ENCODE assay signal across 14 cellular contexts in the genomic region with DNA sequence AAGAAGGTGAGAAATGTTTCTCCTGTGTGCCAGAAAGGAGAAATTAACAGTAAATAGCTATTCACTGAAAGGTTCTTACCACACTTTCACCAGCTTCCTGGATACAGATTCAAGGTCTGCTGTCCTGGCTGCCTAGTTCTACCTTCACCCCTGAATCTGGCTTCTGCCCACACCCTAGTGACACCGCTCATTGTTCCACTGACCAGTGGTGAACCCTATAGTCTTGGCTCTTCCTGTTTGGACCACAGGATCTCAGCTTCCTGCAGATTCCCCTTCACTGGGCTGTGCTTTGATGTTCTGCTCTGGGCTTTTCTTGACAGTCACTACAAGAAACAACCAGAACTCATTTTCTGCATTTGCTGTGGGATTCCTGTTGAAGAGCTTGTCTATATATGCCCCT.
"Had no signal": no experiment of that assay in that cellular context is flagged by ENCODE, and none has a peak within 500 bp of the region (broad histone marks: within the 10 kb centered on the region; RNA-seq: fewer than 3 reads in every experiment).

No MANE protein-coding gene starts in this region.

- H3K27ac ChIP-seq: brain microvascular endothelial cell, gastroesophageal sphincter, hepatocyte, psoas muscle, vagina had no signal

- DNase-seq: activated CD4-positive, alpha-beta T cell treated with anti-CD3 and anti-CD28 coated beads, Interleukin-2, amount 10 ng/mL, durations not matched to agents 7 days and 5 days; activated CD4-positive, CD25-positive, alpha-beta regulatory T cell; activated effector memory CD4-positive, alpha-beta T cell treated with anti-CD3 and anti-CD28 coated beads, Interleukin-2, amount 50 U/mL, for 16 hours; amygdala; brain microvascular endothelial cell; nucleus accumbens; psoas muscle; T-helper 2 cell had no signal

- H3K27ac Mint-ChIP-seq: activated CD4-positive, alpha-beta T cell treated with anti-CD3 and anti-CD28 coated beads, Interleukin-2, amount 10 ng/mL, durations not matched to agents 7 days and 5 days; activated naive CD4-positive, alpha-beta T cell treated with anti-CD3 and anti-CD28 coated beads, Interleukin-2, amount 50 U/mL, for 72 hours; memory B cell had no signal

- H2AFZ ChIP-seq: hepatocyte had no signal

- H3K9me3 ChIP-seq: gastroesophageal sphincter, psoas muscle, vagina had no signal

- H3K79me2 ChIP-seq: hepatocyte had no signal

- H3K4me2 ChIP-seq: hepatocyte had no signal

- H3K4me3 ChIP-seq: gastroesophageal sphincter, hepatocyte, psoas muscle, vagina had no signal

- H3K4me1 ChIP-seq: gastroesophageal sphincter, psoas muscle, vagina had no signal

- ATAC-seq: activated naive CD4-positive, alpha-beta T cell treated with anti-CD3 and anti-CD28 coated beads, Interleukin-2, amount 50 U/mL, for 72 hours; gastroesophageal sphincter; natural killer cell treated with Interleukin-12 subunit alpha and Interleukin-12 subunit beta and Interleukin-15 and Interleukin-18, amount 100 ng/mL, for 72 hours; psoas muscle had no signal

- H3K36me3 Mint-ChIP-seq: activated naive CD4-positive, alpha-beta T cell treated with anti-CD3 and anti-CD28 coated beads, Interleukin-2, amount 50 U/mL, for 72 hours; natural killer cell treated with Interleukin-12 subunit alpha and Interleukin-12 subunit beta and Interleukin-15 and Interleukin-18, amount 100 ng/mL, for 72 hours had no signal

- H3K36me3 ChIP-seq: brain microvascular endothelial cell, gastroesophageal sphincter, vagina had no signal

- H3K27me3 ChIP-seq: brain microvascular endothelial cell, hepatocyte, vagina had no signal

- H3K4me3 Mint-ChIP-seq: activated CD4-positive, alpha-beta T cell treated with anti-CD3 and anti-CD28 coated beads, Interleukin-2, amount 10 ng/mL, durations not matched to agents 7 days and 5 days; memory B cell; natural killer cell treated with Interleukin-12 subunit alpha and Interleukin-12 subunit beta and Interleukin-15 and Interleukin-18, amount 100 ng/mL, for 72 hours had no signal

- H3K9me3 Mint-ChIP-seq: activated CD4-positive, alpha-beta T cell treated with anti-CD3 and anti-CD28 coated beads, Interleukin-2, amount 10 ng/mL, durations not matched to agents 7 days and 5 days; activated naive CD4-positive, alpha-beta T cell treated with anti-CD3 and anti-CD28 coated beads, Interleukin-2, amount 50 U/mL, for 72 hours; memory B cell; natural killer cell treated with Interleukin-12 subunit alpha and Interleukin-12 subunit beta and Interleukin-15 and Interleukin-18, amount 100 ng/mL, for 72 hours had no signal
